37 cellular contexts compared by ENCODE assay signal in the genomic region with DNA sequence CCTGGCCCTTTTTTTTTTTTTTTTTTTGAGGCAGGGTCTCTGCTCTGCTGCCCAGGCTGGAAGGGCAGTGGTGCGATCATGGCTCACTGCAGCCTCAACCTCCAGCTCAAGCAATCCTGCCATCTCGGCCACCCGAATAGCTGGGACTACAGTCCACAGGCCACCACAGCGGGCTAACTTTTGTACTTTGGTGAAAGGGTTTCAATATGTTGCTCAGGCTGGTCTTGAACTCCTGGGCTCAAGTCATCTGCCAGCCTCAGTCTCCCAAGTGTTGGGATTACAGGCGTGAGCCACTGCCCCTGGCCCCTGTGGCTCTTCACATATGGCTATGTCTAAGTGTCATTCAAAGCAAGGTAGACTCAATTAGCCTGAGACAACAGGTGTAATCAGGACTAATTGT. TPM values are rescaled to one million over a fixed set of nuclear protein-coding genes. Genes with fewer than 3 reads are reported as not detected.
"Had no signal": no experiment of that assay in that cellular context is flagged by ENCODE, and none has a peak within 500 bp of the region (broad histone marks: within the 10 kb centered on the region; RNA-seq: fewer than 3 reads in every experiment).

No MANE protein-coding gene starts in this region.

- H3K4me3 ChIP-seq: adrenal gland, body of pancreas, esophagus squamous epithelium, gastroesophageal sphincter had no signal

- ATAC-seq: activated CD8-positive, alpha-beta memory T cell treated with anti-CD3 and anti-CD28 coated beads, Interleukin-2, amount 10 ng/mL, durations not matched to agents 7 days and 5 days; activated CD8-positive, alpha-beta T cell treated with anti-CD3 and anti-CD28 coated beads, Interleukin-2, amount 10 ng/mL, durations not matched to agents 7 days and 5 days; activated naive CD8-positive, alpha-beta T cell treated with anti-CD3 and anti-CD28 coated beads, Interleukin-2, amount 50 U/mL, for 24 hours; body of pancreas; effector memory CD8-positive, alpha-beta T cell; gastroesophageal sphincter had no signal

- H3K27me3 ChIP-seq: adrenal gland, body of pancreas, esophagus squamous epithelium, gastroesophageal sphincter had no signal

- H3K4me1 Mint-ChIP-seq: activated CD4-positive, alpha-beta T cell treated with anti-CD3 and anti-CD28 coated beads, Interleukin-2, amount 10 ng/mL, durations not matched to agents 24 days and 14 days; activated CD8-positive, alpha-beta memory T cell treated with anti-CD3 and anti-CD28 coated beads, Interleukin-2, amount 10 ng/mL, durations not matched to agents 7 days and 5 days; activated naive CD4-positive, alpha-beta T cell treated with anti-CD3 and anti-CD28 coated beads, Interleukin-2, amount 50 U/mL, for 24 hours; activated naive CD8-positive, alpha-beta T cell treated with anti-CD3 and anti-CD28 coated beads for 36 hours; activated naive CD8-positive, alpha-beta T cell treated with anti-CD3 and anti-CD28 coated beads, Interleukin-2, amount 50 U/mL, for 24 hours had no signal

- H3K27ac ChIP-seq: adrenal gland, body of pancreas, epithelial cell of prostate, esophagus squamous epithelium, gastroesophageal sphincter had no signal

- H3K4me1 ChIP-seq: adrenal gland, body of pancreas, esophagus squamous epithelium, gastroesophageal sphincter had no signal

- H3K36me3 ChIP-seq: adrenal gland, esophagus squamous epithelium, gastroesophageal sphincter had no signal

- H3K27ac Mint-ChIP-seq: activated CD4-positive, alpha-beta memory T cell treated with anti-CD3 and anti-CD28 coated beads for 36 hours; activated CD4-positive, alpha-beta T cell treated with anti-CD3 and anti-CD28 coated beads, Interleukin-2, amount 10 ng/mL, durations not matched to agents 24 days and 14 days; activated CD8-positive, alpha-beta memory T cell treated with anti-CD3 and anti-CD28 coated beads, Interleukin-2, amount 10 ng/mL, durations not matched to agents 7 days and 5 days; activated CD8-positive, alpha-beta T cell treated with anti-CD3 and anti-CD28 coated beads, Interleukin-2, amount 10 ng/mL, durations not matched to agents 7 days and 5 days; activated naive CD4-positive, alpha-beta T cell treated with anti-CD3 and anti-CD28 coated beads for 36 hours; activated naive CD4-positive, alpha-beta T cell treated with anti-CD3 and anti-CD28 coated beads, Interleukin-2, amount 50 U/mL, for 24 hours; activated naive CD8-positive, alpha-beta T cell treated with anti-CD3 and anti-CD28 coated beads for 36 hours; activated naive CD8-positive, alpha-beta T cell treated with anti-CD3 and anti-CD28 coated beads, Interleukin-2, amount 50 U/mL, for 24 hours; activated T-helper 1 cell treated with anti-CD3 and anti-CD28 coated beads, Interleukin-12 subunit alpha, Interleukin-12 subunit beta, Interleukin-2, Interleukin-4 antibody, amounts not matched to agents 30 ng/mL and 10 ng/mL and 1 ng/mL, durations not matched to agents 14 hours and 24 hours and 36 hours; activated T-helper 2 cell treated with anti-CD3 and anti-CD28 coated beads, Interferon-gamma antibody, Interleukin-2, Interleukin-4, amounts not matched to agents 10 μg/mL and 5 μg/mL and 100 μg/mL, durations not matched to agents 14 hours and 24 hours and 36 hours; effector memory CD8-positive, alpha-beta T cell had no signal

- H3K4me3 Mint-ChIP-seq: activated CD4-positive, alpha-beta memory T cell treated with anti-CD3 and anti-CD28 coated beads for 36 hours; activated CD4-positive, alpha-beta T cell treated with anti-CD3 and anti-CD28 coated beads, Interleukin-2, amount 10 ng/mL, durations not matched to agents 24 days and 14 days; activated CD8-positive, alpha-beta memory T cell treated with anti-CD3 and anti-CD28 coated beads, Interleukin-2, amount 10 ng/mL, durations not matched to agents 7 days and 5 days; activated CD8-positive, alpha-beta T cell treated with anti-CD3 and anti-CD28 coated beads, Interleukin-2, amount 10 ng/mL, durations not matched to agents 7 days and 5 days; activated naive CD4-positive, alpha-beta T cell treated with anti-CD3 and anti-CD28 coated beads for 36 hours; activated naive CD4-positive, alpha-beta T cell treated with anti-CD3 and anti-CD28 coated beads, Interleukin-2, amount 50 U/mL, for 24 hours; activated naive CD8-positive, alpha-beta T cell treated with anti-CD3 and anti-CD28 coated beads for 36 hours; activated naive CD8-positive, alpha-beta T cell treated with anti-CD3 and anti-CD28 coated beads, Interleukin-2, amount 50 U/mL, for 24 hours; activated T-helper 1 cell treated with anti-CD3 and anti-CD28 coated beads, Interleukin-12 subunit alpha, Interleukin-12 subunit beta, Interleukin-2, Interleukin-4 antibody, amounts not matched to agents 30 ng/mL and 10 ng/mL and 1 ng/mL, durations not matched to agents 14 hours and 24 hours and 36 hours; effector memory CD8-positive, alpha-beta T cell had no signal

- H3K27me3 Mint-ChIP-seq: activated CD4-positive, alpha-beta T cell treated with anti-CD3 and anti-CD28 coated beads, Interleukin-2, amount 10 ng/mL, durations not matched to agents 24 days and 14 days; activated CD8-positive, alpha-beta memory T cell treated with anti-CD3 and anti-CD28 coated beads, Interleukin-2, amount 10 ng/mL, durations not matched to agents 7 days and 5 days; activated naive CD8-positive, alpha-beta T cell treated with anti-CD3 and anti-CD28 coated beads for 36 hours; activated naive CD8-positive, alpha-beta T cell treated with anti-CD3 and anti-CD28 coated beads, Interleukin-2, amount 50 U/mL, for 24 hours had no signal

- H3K9me3 Mint-ChIP-seq: activated CD4-positive, alpha-beta memory T cell treated with anti-CD3 and anti-CD28 coated beads for 36 hours; activated CD4-positive, alpha-beta T cell treated with anti-CD3 and anti-CD28 coated beads, Interleukin-2, amount 10 ng/mL, durations not matched to agents 24 days and 14 days; activated naive CD4-positive, alpha-beta T cell treated with anti-CD3 and anti-CD28 coated beads for 36 hours; activated naive CD4-positive, alpha-beta T cell treated with anti-CD3 and anti-CD28 coated beads, Interleukin-2, amount 50 U/mL, for 24 hours; activated naive CD8-positive, alpha-beta T cell treated with anti-CD3 and anti-CD28 coated beads for 36 hours; activated T-helper 1 cell treated with anti-CD3 and anti-CD28 coated beads, Interleukin-12 subunit alpha, Interleukin-12 subunit beta, Interleukin-2, Interleukin-4 antibody, amounts not matched to agents 30 ng/mL and 10 ng/mL and 1 ng/mL, durations not matched to agents 14 hours and 24 hours and 36 hours; activated T-helper 2 cell treated with anti-CD3 and anti-CD28 coated beads, Interferon-gamma antibody, Interleukin-2, Interleukin-4, amounts not matched to agents 10 μg/mL and 5 μg/mL and 100 μg/mL, durations not matched to agents 14 hours and 24 hours and 36 hours; effector memory CD8-positive, alpha-beta T cell had no signal

- DNase-seq: activated CD4-positive, alpha-beta memory T cell treated with anti-CD3 and anti-CD28 coated beads for 36 hours; activated CD4-positive, alpha-beta T cell treated with anti-CD3 and anti-CD28 coated beads, Interleukin-2, amount 10 ng/mL, durations not matched to agents 24 days and 14 days; activated CD8-positive, alpha-beta memory T cell treated with anti-CD3 and anti-CD28 coated beads, Interleukin-2, amount 10 ng/mL, durations not matched to agents 7 days and 5 days; activated CD8-positive, alpha-beta memory T cell treated with anti-CD3 and anti-CD28 coated beads, Interleukin-2, amount 50 U/mL, for 4 hours; activated CD8-positive, alpha-beta T cell treated with anti-CD3 and anti-CD28 coated beads, Interleukin-2, amount 10 ng/mL, durations not matched to agents 7 days and 5 days; activated effector memory CD4-positive, alpha-beta T cell treated with anti-CD3 and anti-CD28 coated beads, Interleukin-2, amount 50 U/mL, for 16 hours; activated naive CD4-positive, alpha-beta T cell treated with anti-CD3 and anti-CD28 coated beads for 36 hours; activated naive CD8-positive, alpha-beta T cell treated with anti-CD3 and anti-CD28 coated beads for 36 hours; activated naive CD8-positive, alpha-beta T cell treated with anti-CD3 and anti-CD28 coated beads, Interleukin-2, amount 50 U/mL, for 24 hours; activated T-cell treated with anti-CD3 and anti-CD28 coated beads, Interleukin-2, amount 50 U/mL, for 1 hour; activated T-cell treated with anti-CD3 and anti-CD28 coated beads, Interleukin-2, amount 50 U/mL, for 48 hours; adrenal gland; amygdala; aorta; body of pancreas; caudate nucleus; cortex of kidney; dermis blood vessel endothelial cell; effector CD4-positive, alpha-beta T cell; effector memory CD8-positive, alpha-beta T cell; esophagus squamous epithelium; foreskin melanocyte; head of caudate nucleus; T-helper 2 cell had no signal

- H3K36me3 Mint-ChIP-seq: activated CD4-positive, alpha-beta memory T cell treated with anti-CD3 and anti-CD28 coated beads for 36 hours; activated CD8-positive, alpha-beta memory T cell treated with anti-CD3 and anti-CD28 coated beads, Interleukin-2, amount 10 ng/mL, durations not matched to agents 7 days and 5 days; activated naive CD8-positive, alpha-beta T cell treated with anti-CD3 and anti-CD28 coated beads for 36 hours had no signal

RNA-seq across cellular contexts. Expression of gene DPPA2, which starts 8.8 kb away (rescaled TPM):
- total RNA-seq: activated CD4-positive, alpha-beta memory T cell treated with anti-CD3 and anti-CD28 coated beads for 36 hours; activated CD4-positive, alpha-beta T cell treated with anti-CD3 and anti-CD28 coated beads, Interleukin-2, amount 10 ng/mL, durations not matched to agents 24 days and 14 days; activated CD8-positive, alpha-beta memory T cell treated with anti-CD3 and anti-CD28 coated beads for 36 hours; activated CD8-positive, alpha-beta memory T cell treated with anti-CD3 and anti-CD28 coated beads, Interleukin-2, amount 10 ng/mL, durations not matched to agents 7 days and 5 days; activated CD8-positive, alpha-beta T cell treated with anti-CD3 and anti-CD28 coated beads, Interleukin-2, amount 10 ng/mL, durations not matched to agents 7 days and 5 days; activated naive CD4-positive, alpha-beta T cell treated with anti-CD3 and anti-CD28 coated beads for 36 hours; activated naive CD8-positive, alpha-beta T cell treated with anti-CD3 and anti-CD28 coated beads for 36 hours; activated T-helper 1 cell treated with anti-CD3 and anti-CD28 coated beads, Interleukin-12 subunit alpha, Interleukin-12 subunit beta, Interleukin-2, Interleukin-4 antibody, amounts not matched to agents 30 ng/mL and 10 ng/mL and 1 ng/mL, durations not matched to agents 14 hours and 24 hours and 36 hours; activated T-helper 2 cell treated with anti-CD3 and anti-CD28 coated beads, Interferon-gamma antibody, Interleukin-2, Interleukin-4, amounts not matched to agents 10 μg/mL and 5 μg/mL and 100 μg/mL, durations not matched to agents 14 hours and 24 hours and 36 hours; adrenal gland; aorta; body of pancreas; chondrocyte; dermis blood vessel endothelial cell; endothelial cell of umbilical vein; esophagus squamous epithelium; fibroblast of lung; fibroblast of villous mesenchyme; gastroesophageal sphincter; glomerular endothelial cell; T-helper 1 cell treated with Interleukin-12 subunit alpha and Interleukin-12 subunit beta and Interleukin-4 antibody, amounts not matched to agents 30 ng/mL and 1 ng/mL, for 36 hours had no signal
- polyA plus RNA-seq: adrenal gland, aorta, endothelial cell of umbilical vein, esophagus, fibroblast of lung had no signal

RNA-seq across cellular contexts. Expression of gene DPPA4, which starts 12.2 kb away (rescaled TPM):
- total RNA-seq: activated CD4-positive, alpha-beta memory T cell treated with anti-CD3 and anti-CD28 coated beads for 36 hours; activated CD4-positive, alpha-beta T cell treated with anti-CD3 and anti-CD28 coated beads, Interleukin-2, amount 10 ng/mL, durations not matched to agents 24 days and 14 days; activated CD8-positive, alpha-beta memory T cell treated with anti-CD3 and anti-CD28 coated beads, Interleukin-2, amount 10 ng/mL, durations not matched to agents 7 days and 5 days; activated CD8-positive, alpha-beta T cell treated with anti-CD3 and anti-CD28 coated beads, Interleukin-2, amount 10 ng/mL, durations not matched to agents 7 days and 5 days; activated T-helper 1 cell treated with anti-CD3 and anti-CD28 coated beads, Interleukin-12 subunit alpha, Interleukin-12 subunit beta, Interleukin-2, Interleukin-4 antibody, amounts not matched to agents 30 ng/mL and 10 ng/mL and 1 ng/mL, durations not matched to agents 14 hours and 24 hours and 36 hours; activated T-helper 2 cell treated with anti-CD3 and anti-CD28 coated beads, Interferon-gamma antibody, Interleukin-2, Interleukin-4, amounts not matched to agents 10 μg/mL and 5 μg/mL and 100 μg/mL, durations not matched to agents 14 hours and 24 hours and 36 hours; aorta; body of pancreas; dermis blood vessel endothelial cell; endothelial cell of umbilical vein; esophagus squamous epithelium; fibroblast of lung; fibroblast of villous mesenchyme; gastroesophageal sphincter; glomerular endothelial cell; T-helper 1 cell treated with Interleukin-12 subunit alpha and Interleukin-12 subunit beta and Interleukin-4 antibody, amounts not matched to agents 30 ng/mL and 1 ng/mL, for 36 hours had no signal
- polyA plus RNA-seq: aorta, esophagus had no signal
